ENCODE assay signal across 8 cellular contexts in the genomic region with DNA sequence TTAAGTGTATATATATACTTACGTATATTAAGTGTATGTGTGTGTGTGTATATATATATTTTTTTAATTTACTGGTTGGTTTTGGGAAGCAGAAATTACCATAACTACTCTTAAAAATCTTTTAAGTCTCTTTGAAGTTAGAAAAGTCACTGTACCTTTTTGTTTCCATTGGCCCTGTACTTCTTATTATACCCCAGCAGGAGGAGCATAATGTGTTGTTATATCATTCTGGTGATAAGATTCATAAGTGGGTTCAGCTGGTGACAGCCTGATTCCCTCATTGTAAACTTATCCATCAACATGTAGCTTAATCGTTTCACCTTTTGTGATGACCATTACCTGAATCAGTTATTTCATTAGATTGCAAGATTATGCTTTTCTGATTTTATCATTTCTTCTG. TPM values are rescaled to one million over a fixed set of nuclear protein-coding genes. Genes with fewer than 3 reads are reported as not detected.
A peak's percentile ranks its signal among the peaks of the same experiment; 100 is the strongest.
DNase-seq lines count a peak whose midpoint lies in the region; ATAC-seq, FAIRE-seq and TF ChIP-seq lines count a peak whose summit lies in the region.

No MANE protein-coding gene starts in this region.

- no peak overlapping the region for H3K27ac ChIP-seq in vagina

- CTCF ChIA-PET in Calu3 (lab: Charles Lee) = no interaction called here

- H3K4me1 Mint-ChIP-seq in stimulated activated naive CD8-positive, alpha-beta T cell treated with anti-CD3 and anti-CD28 coated beads, Interleukin-15, amount 100 ng/mL, for 72 hours = peaks cover 9% of the 10 kb centered on the region
- H3K4me1 Mint-ChIP-seq in Calu3 (ENCODE audit: low read depth, unreplicated experiment) = no peaks in the 10 kb centered on the region

- H3K36me3 ChIP-seq in vagina = peaks cover 0 to 68% of the 10 kb centered on the region in 2 donors

- no peak for DNase-seq in stimulated activated naive CD8-positive, alpha-beta T cell treated with anti-CD3 and anti-CD28 coated beads, Interleukin-15, amount 100 ng/mL, for 72 hours
- no peak for DNase-seq in stimulated activated naive CD8-positive, alpha-beta T cell treated with anti-CD3 and anti-CD28 coated beads, Interleukin-15, Interleukin-2, amounts not matched to agents 100 U/mL and 50 U/mL, for 24 hours
- DNase-seq in RCC 7860 (ENCODE audit: low spot score) (peak; percentile 8), fibroblast of pulmonary artery (ENCODE audit: low read depth) (peak; percentile 34), vagina (ENCODE audit: extremely low spot score in 2 of 2) (no peak), Calu3 (no peak), inferior parietal cortex (ENCODE audit: extremely low spot score) (no peak)

- TF ChIP-seq CTCF in fibroblast of pulmonary artery (IDR thresholded peaks at IDR 0.05; ENCODE audit: low read length, missing control alignments) (peak; percentile 42), vagina (IDR thresholded peaks at IDR 0.05) (peak in 2 of 3 experiments; percentile 13 to 38), Calu3 (IDR thresholded peaks at IDR 0.05; ENCODE audit: unreplicated experiment) (no peak)

- peaks cover 34% of the 10 kb centered on the region for H3K36me3 Mint-ChIP-seq in Calu3 (ENCODE audit: insufficient read depth, unreplicated experiment)

- no peaks in the 10 kb centered on the region for H3K9me3 Mint-ChIP-seq in stimulated activated naive CD8-positive, alpha-beta T cell treated with anti-CD3 and anti-CD28 coated beads, Interleukin-15, amount 100 ng/mL, for 72 hours
- H3K9me3 Mint-ChIP-seq in Calu3 (ENCODE audit: low read depth, unreplicated experiment) = peaks cover 13% of the 10 kb centered on the region

- no peak for TF ChIP-seq POLR2A in vagina (IDR thresholded peaks at IDR 0.05)

- H3K4me3 Mint-ChIP-seq in stimulated activated naive CD8-positive, alpha-beta T cell treated with anti-CD3 and anti-CD28 coated beads, Interleukin-15, amount 100 ng/mL, for 72 hours = no peak overlapping the region
- H3K4me3 Mint-ChIP-seq in Calu3 (ENCODE audit: low read depth, unreplicated experiment) = no peak overlapping the region

- H3K27me3 Mint-ChIP-seq in stimulated activated naive CD8-positive, alpha-beta T cell treated with anti-CD3 and anti-CD28 coated beads, Interleukin-15, amount 100 ng/mL, for 72 hours = no peaks in the 10 kb centered on the region
- H3K27me3 Mint-ChIP-seq in Calu3 (ENCODE audit: unreplicated experiment) = no peaks in the 10 kb centered on the region

- ATAC-seq in stimulated activated naive CD8-positive, alpha-beta T cell treated with anti-CD3 and anti-CD28 coated beads, Interleukin-15, amount 100 ng/mL, for 72 hours = peak; percentile 58
- ATAC-seq in stimulated activated naive CD8-positive, alpha-beta T cell treated with anti-CD3 and anti-CD28 coated beads, Interleukin-15, Interleukin-2, amounts not matched to agents 100 U/mL and 50 U/mL, for 24 hours = no peak
- ATAC-seq in HG02678 (IDR thresholded peaks at IDR 0.05; ENCODE audit: unreplicated experiment) = no peak

- H3K9me3 ChIP-seq in vagina = no peaks in the 10 kb centered on the region

- no TSS peak for BruUV-seq in Calu3 (replicated peaks; lab: Mats Ljungman, UMichigan)

- H3K4me1 ChIP-seq in vagina = no peaks in the 10 kb centered on the region

- no peaks in the 10 kb centered on the region for H3K27me3 ChIP-seq in vagina

- H3K4me3 ChIP-seq in fibroblast of pulmonary artery (replicated peaks; ENCODE audit: low read depth, low read length) (no peak overlapping the region), vagina (no peak overlapping the region)

- H3K27ac Mint-ChIP-seq in stimulated activated naive CD8-positive, alpha-beta T cell treated with anti-CD3 and anti-CD28 coated beads, Interleukin-15, amount 100 ng/mL, for 72 hours = no peak overlapping the region
- H3K27ac Mint-ChIP-seq in Calu3 (ENCODE audit: unreplicated experiment) = no peak overlapping the region

- FAIRE-seq in RCC 7860 (lab: Jason Lieb, UNC) = no peak

- intact Hi-C loops in vagina (cut with DNase I) = loop anchor here (10.0 kb wide), 1 partner anchor 191 kb away; no protein-coding TSS in a partner anchor
- intact Hi-C loops in Calu3 (cut with micrococcal nuclease; ENCODE audit: unreplicated experiment) = no loop called here

RNA-seq across cellular contexts. Expression of gene MLH1, which starts 30.8 kb away (rescaled TPM):
- total RNA-seq in vagina (61.6 TPM), Calu3 (2022) (30.1 and 32.8 TPM in 2 replicates)

RNA-seq across cellular contexts. Expression of gene EPM2AIP1, which starts 31.2 kb away (rescaled TPM):
- total RNA-seq in vagina = 10.8 TPM
- total RNA-seq in Calu3 (2022) = 13.2 and 15.6 TPM in 2 replicates

Comparison
In these comparisons a context has a peak if more than half of its experiments do, and no peak if none do; other contexts are left out.
1. DNase-seq: peak in RCC 7860 (single experiment) and fibroblast of pulmonary artery (single experiment); none in stimulated activated naive CD8-positive, alpha-beta T cell treated with anti-CD3 and anti-CD28 coated beads, Interleukin-15, amount 100 ng/mL, for 72 hours (0 of 2), stimulated activated naive CD8-positive, alpha-beta T cell treated with anti-CD3 and anti-CD28 coated beads, Interleukin-15, Interleukin-2, amounts not matched to agents 100 U/mL and 50 U/mL, for 24 hours (single experiment), vagina (0 of 2), Calu3 (single experiment) and inferior parietal cortex (single experiment).